Comparison of ENCODE assay signal across 3 cellular contexts in genomic region chr5:113800686-113801085, GRCh38.
"Had no signal": no experiment of that assay in that cellular context is flagged by ENCODE, and none has a peak within 500 bp of the region (broad histone marks: within the 10 kb centered on the region; RNA-seq: fewer than 3 reads in every experiment).

No MANE protein-coding gene starts in this region.

- H3K4me3 ChIP-seq: GM12878 had no signal

- DNase-seq: GDM1, GF-D8 had no signal

- ATAC-seq: GM12878 had no signal
